ENCODE assay signal across 8 cellular contexts in the genomic region with DNA sequence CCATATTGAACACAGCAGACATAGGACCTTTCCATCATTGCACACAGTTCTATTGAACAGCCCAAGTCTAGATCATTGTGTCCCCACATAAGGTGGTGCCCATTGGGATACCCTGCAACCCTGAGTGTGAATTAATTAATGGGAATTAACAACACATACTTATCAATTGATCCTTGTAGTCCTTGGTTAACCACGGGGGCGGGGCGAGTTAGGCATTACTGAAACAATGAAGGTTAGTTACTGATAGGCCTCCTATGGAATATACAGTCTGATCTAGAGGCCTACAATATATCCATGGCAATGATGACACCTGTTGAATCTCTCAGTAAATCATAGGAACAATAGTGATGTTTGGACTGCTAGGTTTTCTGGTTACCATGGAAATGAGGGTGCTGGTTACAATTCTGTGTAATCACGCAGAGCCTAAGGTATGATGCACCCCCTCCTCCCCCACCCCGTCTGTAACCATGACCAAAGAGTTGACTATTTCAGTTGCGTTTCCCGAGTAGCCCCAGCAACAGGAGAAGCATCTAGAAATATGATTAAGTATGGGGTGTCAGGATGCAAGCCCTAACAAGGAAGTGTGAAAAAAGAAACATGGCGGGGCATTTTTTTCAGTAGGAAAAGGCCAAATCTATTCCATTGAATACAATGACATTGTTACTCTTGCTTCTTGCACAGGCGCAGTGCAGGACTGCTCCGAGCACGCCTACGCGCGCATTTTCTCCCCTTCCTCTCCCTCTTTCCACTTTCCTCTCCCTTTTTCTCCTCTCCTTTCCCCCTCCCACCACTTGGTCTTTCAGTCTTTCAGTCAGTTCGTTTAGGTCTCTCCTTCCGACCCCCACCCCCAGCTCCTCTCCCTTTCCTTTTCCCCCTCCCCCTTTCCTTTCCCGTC. TPM values are rescaled to one million over a fixed set of nuclear protein-coding genes. Genes with fewer than 3 reads are reported as not detected.
DNase-seq lines count a peak whose midpoint lies in the region; ATAC-seq and TF ChIP-seq lines count a peak whose summit lies in the region.

No MANE protein-coding gene starts in this region.

- H3K9ac ChIP-seq in stomach smooth muscle (ENCODE audit: low read length in 2 of 2) = peak overlapping the region; percentile 74 to 78

- H3K27ac ChIP-seq in WERI-Rb-1 (peak overlapping the region; percentile 91), stomach smooth muscle (ENCODE audit: low read length) (peak overlapping the region; percentile 88)

- H3K36me3 ChIP-seq in WERI-Rb-1 (peaks cover 28% of the 10 kb centered on the region), mucosa of descending colon (ENCODE audit: low read depth) (no peaks in the 10 kb centered on the region), stomach smooth muscle (ENCODE audit: control insufficient read depth in 2 of 2, insufficient read depth in 2 of 2, low read length in 2 of 2) (no peaks in the 10 kb centered on the region)

- peak overlapping the region; percentile 92 to 96 for H3K4me3 Mint-ChIP-seq in CD14-positive monocyte

- no peak for TF ChIP-seq CTCF in CD14-positive monocyte (IDR thresholded peaks at IDR 0.05)
- no peak for TF ChIP-seq CTCF in WERI-Rb-1 (IDR thresholded peaks at IDR 0.05; ENCODE audit: low read depth, low read length)
- no peak for TF ChIP-seq CTCF in mucosa of descending colon (IDR thresholded peaks at IDR 0.05)

- H3K27me3 Mint-ChIP-seq in CD14-positive monocyte (ENCODE audit: low read depth in 3 of 3) = peaks cover 0 to 5% (median 3%) of the 10 kb centered on the region in 3 donors

- H3K9me3 Mint-ChIP-seq in CD14-positive monocyte = peaks cover 0 to 20% (median 3%) of the 10 kb centered on the region in 7 donors

- H3K36me3 Mint-ChIP-seq in CD14-positive monocyte = no peaks in the 10 kb centered on the region

- DNase-seq in CD14-positive monocyte (ENCODE audit: low spot score) (peak; percentile 45), WERI-Rb-1 (no peak), dermis blood vessel endothelial cell (peak; percentile 57), mucosa of descending colon (peak in 1 of 3 donors; percentile 12), DMS153 treated with DMSO at 0.1 percent for 48 hours (lab: John Stamatoyannopoulos, UW; ENCODE audit: unreplicated experiment) (no peak)

- H3K27me3 ChIP-seq in WERI-Rb-1 (ENCODE audit: insufficient read depth, low read depth, severe bottlenecking) = peaks cover 4% of the 10 kb centered on the region
- no peaks in the 10 kb centered on the region for H3K27me3 ChIP-seq in stomach smooth muscle (ENCODE audit: control insufficient read depth in 1 of 2, insufficient read depth in 2 of 2, low read length in 2 of 2)

- peak; percentile 29 for ATAC-seq in GM19372 (IDR thresholded peaks at IDR 0.05; ENCODE audit: low read depth, unreplicated experiment)
- peak; percentile 36 for ATAC-seq in HG03460 (IDR thresholded peaks at IDR 0.05; ENCODE audit: unreplicated experiment)
- ATAC-seq in mucosa of descending colon = peak; percentile 68

- H3K4me3 ChIP-seq in WERI-Rb-1 (ENCODE audit: low read depth, low read length) (peak overlapping the region; percentile 33), mucosa of descending colon (no peak overlapping the region), stomach smooth muscle (ENCODE audit: low read length in 2 of 2) (peak overlapping the region; percentile 52 to 70)

- peaks cover 8% of the 10 kb centered on the region for H3K4me1 Mint-ChIP-seq in CD14-positive monocyte

- intact Hi-C loops in CD14-positive monocyte (cut with micrococcal nuclease) (no loop called here), mucosa of descending colon (cut with DNase I, micrococcal nuclease) (no loop called here)

- H3K9me3 ChIP-seq in WERI-Rb-1 (ENCODE audit: severe bottlenecking) (peaks cover 2% of the 10 kb centered on the region), mucosa of descending colon (no peaks in the 10 kb centered on the region), stomach smooth muscle (ENCODE audit: control insufficient read depth in 2 of 2, low read length in 2 of 2) (no peaks in the 10 kb centered on the region)

- H3K4me1 ChIP-seq in mucosa of descending colon (ENCODE audit: low read depth) = no peaks in the 10 kb centered on the region
- H3K4me1 ChIP-seq in stomach smooth muscle (ENCODE audit: control insufficient read depth, insufficient read depth, low read length) = no peaks in the 10 kb centered on the region

- peak overlapping the region; percentile 96 to 99 (median 98) for H3K27ac Mint-ChIP-seq in CD14-positive monocyte

RNA-seq across cellular contexts. Expression of a gene that starts 0.7 kb away (rescaled TPM):
- 100 to 1,000 TPM; 111 to 122 TPM for polyA plus RNA-seq in CD14-positive monocyte
- total RNA-seq in dermis blood vessel endothelial cell (445 and 525 TPM in 2 replicates), mucosa of descending colon (100 to 1,000 TPM; 166 to 218 (median 197) TPM)

RNA-seq across cellular contexts. Expression of a gene that starts 18.8 kb away (rescaled TPM):
- not detected for polyA plus RNA-seq in CD14-positive monocyte
- total RNA-seq in dermis blood vessel endothelial cell = 1.3 and 2.0 TPM in 2 replicates
- 1 to 10 TPM; 1.3 to 5.9 (median 1.6) TPM for total RNA-seq in mucosa of descending colon

RNA-seq across cellular contexts. Expression of a gene that starts 28.8 kb away (rescaled TPM):
- 1 to 10 TPM; 3.9 to 4.8 TPM for polyA plus RNA-seq in CD14-positive monocyte
- total RNA-seq in dermis blood vessel endothelial cell (13.8 and 25.9 TPM in 2 replicates), mucosa of descending colon (10 to 100 TPM; 13.7 to 24.9 (median 16.4) TPM)

RNA-seq across cellular contexts. Expression of a gene that starts 59.7 kb away (rescaled TPM):
- polyA plus RNA-seq in CD14-positive monocyte = not detected
- total RNA-seq in dermis blood vessel endothelial cell = not detected in 2 replicates
- total RNA-seq in mucosa of descending colon = 10 to 100 TPM; 24.2 to 78.9 (median 58.2) TPM

Comparison
In these comparisons a context has a peak if more than half of its experiments do, and no peak if none do; other contexts are left out.
1. DNase-seq: peak in CD14-positive monocyte (single experiment) and dermis blood vessel endothelial cell (single experiment); none in WERI-Rb-1 (single experiment) and DMS153 treated with DMSO at 0.1 percent for 48 hours (single experiment).
2. Peak in every context shown above with its lines, with median percentiles within 50 percentile points of each other: ATAC-seq.